In the genomic region with DNA sequence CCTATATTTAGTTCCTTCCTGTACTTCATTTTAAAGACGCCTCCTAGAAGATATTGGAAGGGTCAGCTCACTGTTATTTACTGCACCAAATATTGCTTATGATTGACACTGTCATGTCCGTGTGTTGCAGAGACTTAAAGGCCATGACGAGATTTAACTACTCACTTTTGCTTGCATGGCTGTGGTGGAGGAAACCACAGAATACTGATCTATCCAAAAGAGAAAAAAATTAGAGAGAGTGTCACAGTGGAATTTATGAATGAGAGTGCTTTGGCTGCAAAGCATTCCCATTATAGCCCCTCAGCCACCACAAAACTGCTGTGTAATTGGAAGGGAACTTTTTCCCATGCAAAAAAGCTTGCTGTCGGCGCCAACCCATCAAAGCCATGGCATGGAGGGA, we compare ENCODE assay signal across 1 cellular context.
TF ChIP-seq lines count a peak whose summit lies in the region.

No MANE protein-coding gene starts in this region.

TF ChIP-seq in IMR-90, 13 proteins besides CTCF, POLR2A, EP300 and RAD21 (continued from another document):
- TF ChIP-seq, protein P1, sequence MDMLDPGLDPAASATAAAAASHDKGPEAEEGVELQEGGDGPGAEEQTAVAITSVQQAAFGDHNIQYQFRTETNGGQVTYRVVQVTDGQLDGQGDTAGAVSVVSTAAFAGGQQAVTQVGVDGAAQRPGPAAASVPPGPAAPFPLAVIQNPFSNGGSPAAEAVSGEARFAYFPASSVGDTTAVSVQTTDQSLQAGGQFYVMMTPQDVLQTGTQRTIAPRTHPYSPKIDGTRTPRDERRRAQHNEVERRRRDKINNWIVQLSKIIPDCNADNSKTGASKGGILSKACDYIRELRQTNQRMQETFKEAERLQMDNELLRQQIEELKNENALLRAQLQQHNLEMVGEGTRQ (IDR thresholded peaks at IDR 0.05; ENCODE audit: low read depth, low read length), result no peak
- TF ChIP-seq RFX5 (IDR thresholded peaks at IDR 0.05; ENCODE audit: low read depth, low read length) (no peak), MXI1 (IDR thresholded peaks at IDR 0.05; ENCODE audit: borderline replicate concordance, low read depth, low read length) (no peak), SMC3 (IDR thresholded peaks at IDR 0.05; ENCODE audit: low read depth, low read length) (no peak), NFE2L2 (IDR thresholded peaks at IDR 0.05; ENCODE audit: low read depth, low read length) (no peak), BHLHE40 (IDR thresholded peaks at IDR 0.05; ENCODE audit: low read depth, low read length) (no peak)
